Comparison of ENCODE assay signal across 8 cellular contexts in the genomic region with DNA sequence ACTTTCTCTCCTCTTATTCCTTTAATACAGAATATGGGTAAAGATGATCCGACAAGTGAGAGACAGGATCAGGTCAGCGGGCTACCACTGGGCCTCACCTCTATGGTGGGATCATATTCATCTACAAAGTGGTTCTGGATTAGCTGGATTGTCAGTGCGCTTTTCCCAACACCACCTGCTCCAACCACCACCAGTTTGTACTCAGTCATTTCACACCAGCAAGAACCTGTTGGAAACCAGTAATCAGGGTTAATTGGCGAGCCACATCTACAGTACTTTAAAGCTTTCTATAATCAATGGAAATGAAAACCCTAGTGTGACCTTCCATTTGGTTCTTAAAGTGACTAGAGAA. TPM values are rescaled to one million over a fixed set of nuclear protein-coding genes. Genes with fewer than 3 reads are reported as not detected.
A peak's percentile ranks its signal among the peaks of the same experiment; 100 is the strongest.
DNase-seq lines count a peak whose midpoint lies in the region; ATAC-seq and TF ChIP-seq lines count a peak whose summit lies in the region.

No MANE protein-coding gene starts in this region.

- H3K27ac Mint-ChIP-seq in stimulated activated naive B cell treated with anti-CD40 and anti-IgM and Interleukin-4, amounts not matched to agents 10 μg/mL and 1 μg/mL and 100 μg/mL, for 72 hours: peak overlapping the region; percentile 99

- no peaks in the 10 kb centered on the region for H3K9me2 ChIP-seq in hepatocyte (replicated peaks; ENCODE audit: insufficient read depth)

- no peak for TF ChIP-seq CTCF in VCaP (conservative IDR thresholded peaks at IDR 0.05)
- no peak for TF ChIP-seq CTCF in hepatocyte (IDR thresholded peaks at IDR 0.05; ENCODE audit: poor library complexity)

- WGBS in hepatocyte (ENCODE audit: low lambda C conversion rate, missing lambda C conversion rate): 47% methylated on average over 4 of the region's 4 CpGs

- H3K27me3 ChIP-seq in hepatocyte: no peaks in the 10 kb centered on the region

- H3K27me3 Mint-ChIP-seq in stimulated activated naive B cell treated with anti-CD40 and anti-IgM and Interleukin-4, amounts not matched to agents 10 μg/mL and 1 μg/mL and 100 μg/mL, for 72 hours: no peaks in the 10 kb centered on the region

- peaks cover 29 to 36% of the 10 kb centered on the region in 2 donors for H3K36me3 Mint-ChIP-seq in stimulated activated naive B cell treated with anti-CD40 and anti-IgM and Interleukin-4, amounts not matched to agents 10 μg/mL and 1 μg/mL and 100 μg/mL, for 72 hours

- H3K4me2 ChIP-seq in hepatocyte: peak overlapping the region; percentile 83

- H3K9me3 ChIP-seq in hepatocyte (ENCODE audit: low read depth): no peaks in the 10 kb centered on the region

- H3K4me3 ChIP-seq in hepatocyte: peak overlapping the region; percentile 71

- H4K20me1 ChIP-seq in hepatocyte (ENCODE audit: insufficient read depth, poor library complexity, severe bottlenecking): no peaks in the 10 kb centered on the region

- H3K4me1 Mint-ChIP-seq in stimulated activated naive B cell treated with anti-CD40 and anti-IgM and Interleukin-4, amounts not matched to agents 10 μg/mL and 1 μg/mL and 100 μg/mL, for 72 hours: peaks cover 4 to 19% of the 10 kb centered on the region in 2 donors

- H2AFZ ChIP-seq in hepatocyte: peak overlapping the region; percentile 57

- H3K36me3 ChIP-seq in hepatocyte (replicated peaks; ENCODE audit: insufficient read depth, low read depth): no peaks in the 10 kb centered on the region

- peaks cover 20% of the 10 kb centered on the region for H3K4me1 ChIP-seq in hepatocyte (ENCODE audit: insufficient read depth)

- no peaks in the 10 kb centered on the region for H3K9me3 Mint-ChIP-seq in stimulated activated naive B cell treated with anti-CD40 and anti-IgM and Interleukin-4, amounts not matched to agents 10 μg/mL and 1 μg/mL and 100 μg/mL, for 72 hours

- H3K27ac ChIP-seq in VCaP (peak overlapping the region; percentile 81), hepatocyte (peak overlapping the region; percentile 99)

- peak; percentile 8 for DNase-seq in stimulated activated CD4-positive, alpha-beta T cell treated with anti-CD3 and anti-CD28 coated beads, Interleukin-15, amount 100 ng/mL, for 24 hours
- no peak for DNase-seq in stimulated activated CD4-positive, alpha-beta T cell treated with anti-CD3 and anti-CD28 coated beads, Interleukin-2, amount 100 ng/mL, for 24 hours
- peak; percentile 7 for DNase-seq in hepatocyte (ENCODE audit: low spot score)
- no peak for DNase-seq in stimulated activated naive B cell treated with anti-CD40 and anti-IgM and Interleukin-4, amounts not matched to agents 10 μg/mL and 1 μg/mL and 100 μg/mL, for 72 hours
- DNase-seq in middle frontal gyrus (ENCODE audit: extremely low spot score, low spot score): no peak

- H3K4me3 Mint-ChIP-seq in stimulated activated naive B cell treated with anti-CD40 and anti-IgM and Interleukin-4, amounts not matched to agents 10 μg/mL and 1 μg/mL and 100 μg/mL, for 72 hours: peak overlapping the region; percentile 90 to 96

- ATAC-seq in stimulated activated naive B cell treated with anti-CD40 and anti-IgM and Interleukin-4, amounts not matched to agents 10 μg/mL and 1 μg/mL and 100 μg/mL, for 72 hours (replicated peaks): no peak
- no peak for ATAC-seq in HG03439 (IDR thresholded peaks at IDR 0.05; ENCODE audit: unreplicated experiment)
- ATAC-seq in HG03095 (IDR thresholded peaks at IDR 0.05; ENCODE audit: unreplicated experiment): no peak

- H3K79me2 ChIP-seq in hepatocyte: peaks cover 35% of the 10 kb centered on the region

RNA-seq across cellular contexts. Expression of a gene that starts 0.6 kb away (rescaled TPM):
- 79.4 and 81.6 TPM in 2 replicates for total RNA-seq in hepatocyte
- polyA plus RNA-seq in hepatocyte: 23.6 and 25.7 TPM in 2 replicates

RNA-seq across cellular contexts. Expression of a gene that starts 20.6 kb away (rescaled TPM):
- not detected in 2 replicates for total RNA-seq in hepatocyte
- polyA plus RNA-seq in hepatocyte: not detected in 2 replicates

RNA-seq across cellular contexts. Expression of a gene that starts 41.9 kb away (rescaled TPM):
- total RNA-seq in hepatocyte: 800 and 802 TPM in 2 replicates
- polyA plus RNA-seq in hepatocyte: 152 and 161 TPM in 2 replicates

RNA-seq across cellular contexts. Expression of a gene that starts 46.1 kb away (rescaled TPM):
- 3.0 and 5.6 TPM in 2 replicates for total RNA-seq in hepatocyte
- 1.4 and 1.8 TPM in 2 replicates for polyA plus RNA-seq in hepatocyte

Comparison
In these comparisons a context has a peak if more than half of its experiments do, and no peak if none do; other contexts are left out.
1. DNase-seq: peak in stimulated activated CD4-positive, alpha-beta T cell treated with anti-CD3 and anti-CD28 coated beads, Interleukin-15, amount 100 ng/mL, for 24 hours (single experiment) and hepatocyte (single experiment); none in stimulated activated CD4-positive, alpha-beta T cell treated with anti-CD3 and anti-CD28 coated beads, Interleukin-2, amount 100 ng/mL, for 24 hours (0 of 2), stimulated activated naive B cell treated with anti-CD40 and anti-IgM and Interleukin-4, amounts not matched to agents 10 μg/mL and 1 μg/mL and 100 μg/mL, for 72 hours (single experiment) and middle frontal gyrus (single experiment).